In genomic region chr1:211521102-211521815, GRCh38 we compare ENCODE assay signal across 34 cellular contexts. TPM values are rescaled to one million over a fixed set of nuclear protein-coding genes. Genes with fewer than 3 reads are reported as not detected.
"Had no signal": no experiment of that assay in that cellular context is flagged by ENCODE, and none has a peak within 500 bp of the region (broad histone marks: within the 10 kb centered on the region; RNA-seq: fewer than 3 reads in every experiment).

No MANE protein-coding gene starts in this region.

- DNase-seq: activated CD4-positive, alpha-beta memory T cell treated with anti-CD3 and anti-CD28 coated beads, Interleukin-2, amount 10 ng/mL, durations not matched to agents 7 days and 5 days; activated CD4-positive, alpha-beta T cell treated with anti-CD3 and anti-CD28 coated beads for 1 hour; activated CD4-positive, alpha-beta T cell treated with anti-CD3 and anti-CD28 coated beads for 48 hours; activated CD4-positive, CD25-positive, alpha-beta regulatory T cell; activated CD8-positive, alpha-beta memory T cell treated with anti-CD3 and anti-CD28 coated beads for 24 hours; activated CD8-positive, alpha-beta memory T cell treated with anti-CD3 and anti-CD28 coated beads, Interleukin-2, amount 10 ng/mL, durations not matched to agents 7 days and 5 days; activated CD8-positive, alpha-beta memory T cell treated with anti-CD3 and anti-CD28 coated beads, Interleukin-2, amount 50 U/mL, for 48 hours; activated effector memory CD4-positive, alpha-beta T cell treated with Interleukin-2 at 50 U/mL for 16 hours; activated naive CD4-positive, alpha-beta T cell treated with anti-CD3 and anti-CD28 coated beads, Interleukin-2, amount 10 ng/mL, durations not matched to agents 7 days and 5 days; activated naive CD8-positive, alpha-beta T cell treated with anti-CD3 and anti-CD28 coated beads, Interleukin-2, amount 50 U/mL, for 24 hours; activated T-cell treated with anti-CD3 and anti-CD28 coated beads, Interleukin-2, amount 50 U/mL, for 48 hours; anterior cingulate cortex; central memory CD4-positive, alpha-beta T cell; KBM-7; MM.1S; MV-4-11; NCI-H1092 treated with DMSO at 0.1 percent for 48 hours; NCI-H1417; NCI-H146; NCI-H187 treated with DMSO at 0.1 percent for 48 hours; NCI-H2081; NCI-H345; PC-9; SW 1271; T-helper 1 cell; T-helper 2 cell; T-helper 9 cell had no signal

- H3K4me3 ChIP-seq: PC-9 had no signal

- ATAC-seq: activated CD8-positive, alpha-beta memory T cell treated with anti-CD3 and anti-CD28 coated beads, Interleukin-2, amount 10 ng/mL, durations not matched to agents 7 days and 5 days; activated naive CD8-positive, alpha-beta T cell treated with anti-CD3 and anti-CD28 coated beads, Interleukin-2, amount 50 U/mL, for 24 hours; Right ventricle myocardium inferior had no signal

- H3K27ac ChIP-seq: PC-9, RWPE1, VCaP had no signal

- H2AFZ ChIP-seq: PC-9 had no signal

- FAIRE-seq: bronchial epithelial cell, RCC 7860 had no signal

- H3K4me2 ChIP-seq: PC-9 had no signal

RNA-seq across cellular contexts. Expression of gene RD3, which starts 29.3 kb away (rescaled TPM):
- total RNA-seq: activated CD4-positive, alpha-beta memory T cell treated with anti-CD3 and anti-CD28 coated beads, Interleukin-2, amount 10 ng/mL, durations not matched to agents 7 days and 5 days; activated CD8-positive, alpha-beta memory T cell treated with anti-CD3 and anti-CD28 coated beads, Interleukin-2, amount 10 ng/mL, durations not matched to agents 7 days and 5 days; bronchial epithelial cell; NCI-H460; OCI-LY7; Right ventricle myocardium inferior had no signal
